19 cellular contexts compared by ENCODE assay signal in genomic region chr9:91044354-91044753, GRCh38.
DNase-seq lines count a peak whose midpoint lies in the region; ATAC-seq and TF ChIP-seq lines count a peak whose summit lies in the region.
"Had no signal": no experiment of that assay in that cellular context is flagged by ENCODE, and none has a peak within 500 bp of the region (broad histone marks: within the 10 kb centered on the region; RNA-seq: fewer than 3 reads in every experiment).

No MANE protein-coding gene starts in this region.

- H3K9me3 ChIP-seq in lower lobe of right lung: no peaks in the 10 kb centered on the region

- ATAC-seq in stimulated activated naive CD8-positive, alpha-beta T cell treated with anti-CD3 and anti-CD28 coated beads, Interleukin-15, Interleukin-2, amounts not matched to agents 100 U/mL and 50 U/mL, for 24 hours: peak; percentile 10
- no peak for ATAC-seq in stimulated activated naive CD8-positive, alpha-beta T cell treated with anti-CD3 and anti-CD28 coated beads, Interleukin-15, amount 100 ng/mL, for 72 hours
- ATAC-seq in lower lobe of right lung (peak; percentile 13 to 18), sciatic nerve (no peak), GM18519 (IDR thresholded peaks at IDR 0.05; ENCODE audit: low FRiP score, unreplicated experiment) (no peak)

- H3K27me3 ChIP-seq in lower lobe of right lung (ENCODE audit: low read depth): no peaks in the 10 kb centered on the region

- H3K9me3 Mint-ChIP-seq in stimulated activated naive CD8-positive, alpha-beta T cell treated with anti-CD3 and anti-CD28 coated beads, Interleukin-15, amount 100 ng/mL, for 72 hours: no peaks in the 10 kb centered on the region
- H3K9me3 Mint-ChIP-seq: H9 had no signal

- H3K27ac ChIP-seq in lower lobe of right lung: no peak overlapping the region
- H3K27ac ChIP-seq: HL-60 had no signal

- TF ChIP-seq CTCF in lower lobe of right lung (IDR thresholded peaks at IDR 0.05): no peak

- no peak overlapping the region for H3K4me3 ChIP-seq in lower lobe of right lung

- POLR2A ChIA-PET in HEK293T (lab: Yijun Ruan, JAX): no interaction called here

- H3K4me1 Mint-ChIP-seq in stimulated activated naive CD8-positive, alpha-beta T cell treated with anti-CD3 and anti-CD28 coated beads, Interleukin-15, amount 100 ng/mL, for 72 hours: peaks cover 67% of the 10 kb centered on the region

- no peaks in the 10 kb centered on the region for H3K4me1 ChIP-seq in lower lobe of right lung

- H3K4me3 Mint-ChIP-seq in stimulated activated naive CD8-positive, alpha-beta T cell treated with anti-CD3 and anti-CD28 coated beads, Interleukin-15, amount 100 ng/mL, for 72 hours: no peak overlapping the region
- H3K4me3 Mint-ChIP-seq: CD4-positive, CD25-positive, alpha-beta regulatory T cell; H9 had no signal

- H3K27me3 Mint-ChIP-seq in stimulated activated naive CD8-positive, alpha-beta T cell treated with anti-CD3 and anti-CD28 coated beads, Interleukin-15, amount 100 ng/mL, for 72 hours: peaks cover 55% of the 10 kb centered on the region

- intact Hi-C loops in lower lobe of right lung (cut with DNase I): no loop called here
- intact Hi-C loops in sciatic nerve (cut with DNase I): no loop called here

- peak; percentile 35 for DNase-seq in stimulated activated naive CD8-positive, alpha-beta T cell treated with anti-CD3 and anti-CD28 coated beads, Interleukin-15, Interleukin-2, amounts not matched to agents 100 U/mL and 50 U/mL, for 24 hours
- DNase-seq in stimulated activated naive CD8-positive, alpha-beta T cell treated with anti-CD3 and anti-CD28 coated beads, Interleukin-15, amount 100 ng/mL, for 72 hours: no peak
- DNase-seq in lower lobe of right lung (no peak), sciatic nerve (ENCODE audit: low spot score) (peak; percentile 35), HEK293T (ENCODE audit: extremely low spot score) (no peak), globus pallidus (ENCODE audit: low spot score) (no peak)
- DNase-seq: CD4-positive, CD25-positive, alpha-beta regulatory T cell; H9; KBM-7; MM.1S; NCI-H1048; NCI-H1417 treated with DMSO at 0.1 percent for 48 hours; NCI-H187; NCI-H2107; NCI-H446 treated with DMSO at 0.1 percent for 48 hours; NCI-H526 treated with DMSO at 0.1 percent for 48 hours; OCI-M1 had no signal

- no peaks in the 10 kb centered on the region for H3K36me3 ChIP-seq in lower lobe of right lung

- H3K27ac Mint-ChIP-seq in stimulated activated naive CD8-positive, alpha-beta T cell treated with anti-CD3 and anti-CD28 coated beads, Interleukin-15, amount 100 ng/mL, for 72 hours: no peak overlapping the region
- H3K27ac Mint-ChIP-seq: CD4-positive, CD25-positive, alpha-beta regulatory T cell had no signal

- CTCF ChIA-PET in HEK293T (lab: Yijun Ruan, JAX): interaction anchor here (0.5 kb wide), 1 partner anchor 55 kb away, joined by 5 read pairs; no protein-coding TSS in a partner anchor

TF ChIP-seq in HEK293T, 16 proteins besides CTCF, POLR2A, EP300 and RAD21:
- no peak for TF ChIP-seq FOXK2 (IDR thresholded peaks at IDR 0.05)
- no peak for TF ChIP-seq TARDBP (IDR thresholded peaks at IDR 0.05)
- no peak for TF ChIP-seq L3MBTL2 (conservative IDR thresholded peaks at IDR 0.05)
- no peak for TF ChIP-seq FOXA1 (IDR thresholded peaks at IDR 0.05)
- no peak for TF ChIP-seq CTBP1 (IDR thresholded peaks at IDR 0.05; ENCODE audit: borderline replicate concordance)
- TF ChIP-seq ARNT (IDR thresholded peaks at IDR 0.05): no peak
- no peak for TF ChIP-seq PKNOX1 (IDR thresholded peaks at IDR 0.05)
- TF ChIP-seq FOXM1 (IDR thresholded peaks at IDR 0.05; ENCODE audit: borderline replicate concordance): no peak
- TF ChIP-seq HDGF (IDR thresholded peaks at IDR 0.05; ENCODE audit: borderline replicate concordance): no peak
- TF ChIP-seq NFRKB (IDR thresholded peaks at IDR 0.05): no peak
- no peak for TF ChIP-seq SP1 (IDR thresholded peaks at IDR 0.05)
- no peak for TF ChIP-seq ZNF384 (IDR thresholded peaks at IDR 0.05)
- no peak for TF ChIP-seq SUZ12 (IDR thresholded peaks at IDR 0.05)
- no peak for TF ChIP-seq ELF4 (IDR thresholded peaks at IDR 0.05)
- TF ChIP-seq BHLHE40 (IDR thresholded peaks at IDR 0.05; ENCODE audit: borderline replicate concordance): no peak
- no peak for TF ChIP-seq LEF1 (IDR thresholded peaks at IDR 0.05; ENCODE audit: borderline replicate concordance)

Comparison
In these comparisons a context has a peak if more than half of its experiments do, and no peak if none do; other contexts are left out.
1. ATAC-seq: peak in stimulated activated naive CD8-positive, alpha-beta T cell treated with anti-CD3 and anti-CD28 coated beads, Interleukin-15, Interleukin-2, amounts not matched to agents 100 U/mL and 50 U/mL, for 24 hours (single experiment) and lower lobe of right lung (2 of 2); none in stimulated activated naive CD8-positive, alpha-beta T cell treated with anti-CD3 and anti-CD28 coated beads, Interleukin-15, amount 100 ng/mL, for 72 hours (single experiment), sciatic nerve (single experiment) and GM18519 (single experiment).
2. DNase-seq: peak in stimulated activated naive CD8-positive, alpha-beta T cell treated with anti-CD3 and anti-CD28 coated beads, Interleukin-15, Interleukin-2, amounts not matched to agents 100 U/mL and 50 U/mL, for 24 hours (single experiment) and sciatic nerve (single experiment); none in stimulated activated naive CD8-positive, alpha-beta T cell treated with anti-CD3 and anti-CD28 coated beads, Interleukin-15, amount 100 ng/mL, for 72 hours (0 of 2), lower lobe of right lung (single experiment), HEK293T (single experiment) and globus pallidus (single experiment).